Comparison of ENCODE assay signal across 19 cellular contexts in genomic region chr3:159114582-159114981, GRCh38. TPM values are rescaled to one million over a fixed set of nuclear protein-coding genes. Genes with fewer than 3 reads are reported as not detected.
DNase-seq lines count a peak whose midpoint lies in the region; ATAC-seq, FAIRE-seq and TF ChIP-seq lines count a peak whose summit lies in the region.
"Had no signal": no experiment of that assay in that cellular context is flagged by ENCODE, and none has a peak within 500 bp of the region (broad histone marks: within the 10 kb centered on the region; RNA-seq: fewer than 3 reads in every experiment).

No MANE protein-coding gene starts in this region.

- POLR2A ChIA-PET in endothelial cell of umbilical vein (lab: Charles Lee), result no interaction called here

- CTCF ChIA-PET in endothelial cell of umbilical vein (lab: Charles Lee), result interaction anchor here (1.5 kb wide), 1 partner anchor 30 kb away, joined by 3 read pairs; no protein-coding TSS in a partner anchor

- H3K4me3 ChIP-seq in endothelial cell of umbilical vein (replicated peaks in 1 of 3; ENCODE audit: insufficient read depth in 1 of 3, low read depth in 1 of 3, low read length in 3 of 3) (no peak overlapping the region), transverse colon (no peak overlapping the region)
- H3K4me3 ChIP-seq: A549, HAP-1 had no signal

- H3K79me2 ChIP-seq in endothelial cell of umbilical vein (ENCODE audit: control insufficient read depth, insufficient read depth, low read length), result no peaks in the 10 kb centered on the region

- H3K4me1 ChIP-seq in endothelial cell of umbilical vein (ENCODE audit: control insufficient read depth, extremely low read depth, insufficient read depth, low read length), result peaks cover 2% of the 10 kb centered on the region
- H3K4me1 ChIP-seq in transverse colon, result no peaks in the 10 kb centered on the region
- H3K4me1 ChIP-seq: A549 had no signal

- no peak overlapping the region for H3K4me2 ChIP-seq in endothelial cell of umbilical vein (ENCODE audit: insufficient read depth, low read length)
- H3K4me2 ChIP-seq: A549 had no signal

- H3K9ac ChIP-seq in endothelial cell of umbilical vein (replicated peaks; ENCODE audit: extremely low read depth, insufficient read depth, low read length), result no peak overlapping the region

- BruUV-seq in endothelial cell of umbilical vein (replicated peaks; lab: Mats Ljungman, UMichigan), result no TSS peak

- H3K27me3 ChIP-seq in endothelial cell of umbilical vein (ENCODE audit: control insufficient read depth in 2 of 2, insufficient read depth in 2 of 2, low read length in 2 of 2), result no peaks in the 10 kb centered on the region
- no peaks in the 10 kb centered on the region for H3K27me3 ChIP-seq in transverse colon

- no peak for FAIRE-seq in endothelial cell of umbilical vein (lab: Jason Lieb, UNC)
- FAIRE-seq: A549, G401.6, GM12891, H1, HepG2, HTR-8/SVneo had no signal

- WGBS in transverse colon (ENCODE audit: low coverage in 1 of 2), 2 donors, result 56% methylated on average over 6 of the region's 6 CpGs; no CpG with 5 or more reads in 1 of the 2 donors

- ATAC-seq in esophagus mucosa (no peak), left colon (no peak)
- ATAC-seq: A549, HepG2 had no signal

- intact Hi-C loops in endothelial cell of umbilical vein (cut with micrococcal nuclease), result no loop called here
- intact Hi-C loops in left colon (cut with DNase I, micrococcal nuclease), result no loop called here
- intact Hi-C loops in transverse colon (cut with DNase I; ENCODE audit: low total_unique reads), result no loop called here

- H4K20me1 ChIP-seq in endothelial cell of umbilical vein (replicated peaks; ENCODE audit: control insufficient read depth, extremely low read depth, insufficient read depth, low read length), result no peaks in the 10 kb centered on the region

- H3K27ac ChIP-seq in endothelial cell of umbilical vein (ENCODE audit: insufficient read depth, low read depth, low read length) (no peak overlapping the region), transverse colon (no peak overlapping the region)
- H3K27ac ChIP-seq: A549 had no signal

- TF ChIP-seq POLR2A in endothelial cell of umbilical vein (IDR thresholded peaks at IDR 0.05; ENCODE audit: low read depth, low read length), result no peak
- TF ChIP-seq POLR2A in transverse colon (IDR thresholded peaks at IDR 0.05), result no peak

- no peaks in the 10 kb centered on the region for H3K9me3 ChIP-seq in endothelial cell of umbilical vein (replicated peaks; ENCODE audit: control insufficient read depth, insufficient read depth, low read length)
- no peaks in the 10 kb centered on the region for H3K9me3 ChIP-seq in transverse colon
- H3K9me3 ChIP-seq: A549, HAP-1 had no signal

- in situ Hi-C loops in KBM-7 (cut with MboI; ENCODE audit: low pct_unique_long_range_greater_than_20kb, low sequenced_read_pairs) (no loop called here), transverse colon (cut with MboI; ENCODE audit: low pct_ligation_motif_present in 1 of 4, low pct_unique_long_range_greater_than_20kb in 1 of 4, low sequenced_read_pairs in 3 of 4) (no loop called here)

- H3K36me3 ChIP-seq in endothelial cell of umbilical vein (ENCODE audit: control insufficient read depth in 2 of 2, extremely low read depth in 1 of 2, insufficient read depth in 2 of 2, low read length in 2 of 2) (no peaks in the 10 kb centered on the region), transverse colon (no peaks in the 10 kb centered on the region)
- H3K36me3 ChIP-seq: HAP-1 had no signal

- peak; percentile 42 for DNase-seq in COLO829 (ENCODE audit: low spot score)
- DNase-seq in KBM-7, result peak; percentile 11
- DNase-seq in NCI-H1048 (lab: John Stamatoyannopoulos, UW), result peak; percentile 2
- DNase-seq in endothelial cell of umbilical vein (ENCODE audit: low read depth, low spot score), result peak; percentile 21
- DNase-seq in SHP77 (lab: John Stamatoyannopoulos, UW), result no peak
- DNase-seq in left colon, result no peak
- DNase-seq in transverse colon, result no peak
- DNase-seq: CD4-positive, CD25-positive, alpha-beta regulatory T cell; DMS79; EL had no signal

- H2AFZ ChIP-seq in endothelial cell of umbilical vein (ENCODE audit: low read depth, low read length), result peak overlapping the region; percentile 52

- TF ChIP-seq EP300 in transverse colon (IDR thresholded peaks at IDR 0.05; ENCODE audit: low read depth), result no peak

- no peak for TF ChIP-seq CTCF in endothelial cell of umbilical vein (IDR thresholded peaks at IDR 0.05; ENCODE audit: extremely low read depth in 1 of 2, insufficient read depth in 1 of 2, low read depth in 1 of 2, low read length in 2 of 2)
- no peak for TF ChIP-seq CTCF in transverse colon (IDR thresholded peaks at IDR 0.05)

- dilution Hi-C loops in endothelial cell of umbilical vein (cut with MboI; ENCODE audit: extremely low pct_ligation_motif_present, low sequenced_read_pairs), result no loop called here

- H3K9me1 ChIP-seq in endothelial cell of umbilical vein (replicated peaks; ENCODE audit: control insufficient read depth, extremely low read depth, insufficient read depth, low read length), result no peaks in the 10 kb centered on the region

TF ChIP-seq in endothelial cell of umbilical vein, 7 proteins besides CTCF, POLR2A, EP300 and RAD21:
- TF ChIP-seq EZH2 (IDR thresholded peaks at IDR 0.05; ENCODE audit: borderline replicate concordance, low read depth, low read length, severe bottlenecking) (no peak), JUN (IDR thresholded peaks at IDR 0.05; ENCODE audit: borderline replicate concordance, insufficient read depth, insufficient read length, low read depth) (no peak), MYC (IDR thresholded peaks at IDR 0.05; ENCODE audit: low read depth, low read length) (no peak), MAX (IDR thresholded peaks at IDR 0.05; ENCODE audit: insufficient read depth, insufficient read length) (no peak), GATA2 (IDR thresholded peaks at IDR 0.05; ENCODE audit: insufficient read depth, insufficient read length, low read depth, low read length) (no peak), FOS (IDR thresholded peaks at IDR 0.05; ENCODE audit: borderline replicate concordance, insufficient read depth, low read length) (no peak), POLR2AphosphoS5 (IDR thresholded peaks at IDR 0.05; ENCODE audit: insufficient read depth, low read depth, low read length) (no peak)
TF ChIP-seq in endothelial cell of umbilical vein: peak in this region for 0.

RNA-seq across cellular contexts. Expression of gene IQCJ, which starts 45.5 kb away (rescaled TPM):
- total RNA-seq in endothelial cell of umbilical vein (not detected in 2 replicates), esophagus mucosa (not detected), left colon (not detected), transverse colon (1 to 10 TPM in 1 of 4 donors, not detected in 3; 1.1 TPM)
- polyA plus RNA-seq in endothelial cell of umbilical vein, result not detected in 2 replicates
- polyA plus RNA-seq in endothelial cell of umbilical vein (2011; cell fraction: cytosol; rRNA removed), result not detected in 2 replicates
- not detected in 2 replicates for polyA plus RNA-seq in endothelial cell of umbilical vein (2011; cell fraction: nucleus; rRNA removed)
- polyA plus RNA-seq in endothelial cell of umbilical vein (2012), result not detected in 2 replicates
- polyA minus RNA-seq in endothelial cell of umbilical vein, result not detected in 2 replicates
- polyA minus RNA-seq in endothelial cell of umbilical vein (2011; cell fraction: cytosol; rRNA and poly(A)+ RNA removed), result not detected
- 0.38 TPM in 1 of 2 replicates, not detected in the other for polyA minus RNA-seq in endothelial cell of umbilical vein (2011; cell fraction: nucleus; rRNA and poly(A)+ RNA removed)
- total RNA-seq: CD4-positive, CD25-positive, alpha-beta regulatory T cell; H1; HepG2 had no signal
- polyA plus RNA-seq: A549; BJ; CD4-positive, CD25-positive, alpha-beta regulatory T cell; H1; HepG2 had no signal

Comparison
In these comparisons a context has a peak if more than half of its experiments do, and no peak if none do; other contexts are left out.
1. DNase-seq: peak in COLO829 (single experiment), KBM-7 (single experiment), NCI-H1048 (single experiment) and endothelial cell of umbilical vein (single experiment); none in SHP77 (0 of 2), left colon (0 of 2) and transverse colon (single experiment).